35 cellular contexts compared by ENCODE assay signal in the genomic region with DNA sequence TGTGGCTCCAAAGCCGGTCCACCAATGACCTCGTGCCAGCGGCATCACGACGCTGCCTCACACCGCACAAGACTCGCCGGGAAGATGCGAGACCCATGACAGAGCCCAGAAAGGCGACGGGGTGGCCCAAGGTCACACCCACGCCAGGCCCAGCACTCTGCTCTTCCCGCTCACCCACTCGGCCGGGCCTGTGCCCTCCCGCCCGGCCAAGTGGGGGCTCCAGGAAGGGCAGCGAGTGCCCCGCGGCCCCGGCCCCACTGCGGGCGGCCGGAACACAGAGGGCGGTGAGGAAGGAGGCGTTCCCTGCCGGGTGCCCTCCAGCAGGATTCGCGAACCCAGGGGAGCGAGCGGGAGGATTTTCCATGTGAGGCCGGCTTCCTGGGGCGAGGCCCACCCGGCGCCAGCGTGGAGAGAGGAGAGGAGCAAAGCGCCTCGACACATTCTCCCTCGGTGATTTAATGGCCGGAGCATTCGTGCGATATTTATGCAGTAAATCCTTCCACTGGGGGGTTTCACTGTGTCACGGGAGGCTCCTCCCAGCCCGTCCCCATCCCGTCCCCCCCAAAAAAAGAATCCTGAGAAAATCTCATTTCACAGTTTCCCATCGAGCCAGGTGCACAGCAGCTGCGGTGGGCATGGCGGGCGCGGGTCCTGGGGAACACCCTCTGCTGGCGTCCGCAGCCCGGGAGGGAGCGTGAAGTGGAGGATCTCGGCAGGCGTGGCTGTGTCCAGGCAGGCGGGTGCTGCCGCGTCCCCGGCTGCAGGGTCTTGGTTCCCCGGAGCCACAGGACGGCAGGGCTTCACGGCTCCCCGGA. TPM values are rescaled to one million over a fixed set of nuclear protein-coding genes. Genes with fewer than 3 reads are reported as not detected.
DNase-seq lines count a peak whose midpoint lies in the region; ATAC-seq, FAIRE-seq and TF ChIP-seq lines count a peak whose summit lies in the region.
"Had no signal": no experiment of that assay in that cellular context is flagged by ENCODE, and none has a peak within 500 bp of the region (broad histone marks: within the 10 kb centered on the region; RNA-seq: fewer than 3 reads in every experiment).

No MANE protein-coding gene starts in this region.

- peaks cover 21% of the 10 kb centered on the region for H3K4me1 Mint-ChIP-seq in GM23338
- H3K4me1 Mint-ChIP-seq in nephron progenitor cell, result peaks cover 60% of the 10 kb centered on the region
- H3K4me1 Mint-ChIP-seq: activated naive CD8-positive, alpha-beta T cell treated with anti-CD3 and anti-CD28 coated beads, Interleukin-2, amount 50 U/mL, for 24 hours; CD4-positive, CD25-positive, alpha-beta regulatory T cell; central memory CD8-positive, alpha-beta T cell had no signal

- no peaks in the 10 kb centered on the region for H3K9me1 ChIP-seq in keratinocyte (ENCODE audit: control insufficient read depth, extremely low read depth, insufficient read depth, low read length)

- DNase-seq in activated CD4-positive, CD25-positive, alpha-beta regulatory T cell treated with anti-CD3 and anti-CD28 coated beads, Interleukin-2, amount 50 U/mL, for 72 hours, result peak; percentile 17
- DNase-seq in GM23338 (ENCODE audit: low spot score), result no peak
- DNase-seq in keratinocyte (ENCODE audit: low read depth, low spot score), result no peak
- DNase-seq in posterior vena cava (ENCODE audit: low spot score), result peak; percentile 73
- DNase-seq in nephron progenitor cell, result no peak
- DNase-seq in smooth muscle cell (lab: John Stamatoyannopoulos, UW; ENCODE audit: unreplicated experiment), result no peak
- no peak for DNase-seq in kidney tubule cell (ENCODE audit: low spot score)
- DNase-seq: 8988T; activated CD4-positive, alpha-beta T cell treated with anti-CD3 and anti-CD28 coated beads for 4 hours; activated naive CD8-positive, alpha-beta T cell treated with anti-CD3 and anti-CD28 coated beads, Interleukin-2, amount 50 U/mL, for 24 hours; CD4-positive, CD25-positive, alpha-beta regulatory T cell; dermis blood vessel endothelial cell; esophagus squamous epithelium; foreskin melanocyte; heart right ventricle; naive thymus-derived CD8-positive, alpha-beta T cell; NCI-H1417; NCI-H2081; NCI-H2227 treated with DMSO at 0.1 percent for 48 hours; NCI-H69; retina; RPMI8226; SK-N-SH; stimulated activated CD4-positive, alpha-beta T cell treated with anti-CD3 and anti-CD28 coated beads, Interleukin-4, amount 100 ng/mL, for 24 hours; stimulated activated naive B cell treated with anti-CD40 and anti-IgM and Interleukin-4, amounts not matched to agents 10 μg/mL and 1 μg/mL and 100 μg/mL, for 72 hours had no signal

- H3K4me2 ChIP-seq in GM23338 (no peak overlapping the region), keratinocyte (ENCODE audit: control insufficient read depth, extremely low read depth, insufficient read depth, low read depth, low read length) (no peak overlapping the region), smooth muscle cell (no peak overlapping the region)
- H3K4me2 ChIP-seq: SK-N-SH had no signal

- H3K27me3 Mint-ChIP-seq in GM23338 (ENCODE audit: insufficient read depth, low read depth, poor library complexity) (peaks cover 22% of the 10 kb centered on the region), nephron progenitor cell (ENCODE audit: low read depth, poor library complexity) (peaks cover 9% of the 10 kb centered on the region)
- H3K27me3 Mint-ChIP-seq: activated naive CD8-positive, alpha-beta T cell treated with anti-CD3 and anti-CD28 coated beads, Interleukin-2, amount 50 U/mL, for 24 hours; activated T-helper 17 cell treated with anti-CD3 and anti-CD28 coated beads, Interleukin-2, amount 50 U/mL, for 72 hours; CD4-positive, CD25-positive, alpha-beta regulatory T cell; central memory CD8-positive, alpha-beta T cell; naive thymus-derived CD8-positive, alpha-beta T cell had no signal

- H3F3A ChIP-seq in GM23338 (replicated peaks; ENCODE audit: low read depth), result no peaks in the 10 kb centered on the region
- H3F3A ChIP-seq in smooth muscle cell (ENCODE audit: low read depth), result peaks cover 16% of the 10 kb centered on the region

- TF ChIP-seq CTCF in GM23338 (conservative IDR thresholded peaks at IDR 0.05; ENCODE audit: low read depth in 2 of 2) (no peak), keratinocyte (optimal IDR thresholded peaks at IDR 0.05 in 1 of 3, IDR thresholded peaks at IDR 0.05 in 1 of 3, conservative IDR thresholded peaks at IDR 0.05 in 1 of 3; ENCODE audit: extremely low read depth in 1 of 3, insufficient read depth in 2 of 3, low read length in 3 of 3) (no peak), nephron progenitor cell (IDR thresholded peaks at IDR 0.05) (no peak), smooth muscle cell (IDR thresholded peaks at IDR 0.05; ENCODE audit: borderline replicate concordance, insufficient read depth, poor library complexity, severe bottlenecking) (no peak)

- no peaks in the 10 kb centered on the region for H3K9me2 ChIP-seq in GM23338 (ENCODE audit: insufficient read depth)
- H3K9me2 ChIP-seq: SK-N-SH had no signal

- no peaks in the 10 kb centered on the region for H3K36me3 ChIP-seq in GM23338 (ENCODE audit: insufficient read depth)
- no peaks in the 10 kb centered on the region for H3K36me3 ChIP-seq in keratinocyte (ENCODE audit: control insufficient read depth in 2 of 2, extremely low read depth in 1 of 2, insufficient read depth in 2 of 2, low read length in 2 of 2)
- no peaks in the 10 kb centered on the region for H3K36me3 ChIP-seq in smooth muscle cell (ENCODE audit: low read depth)
- H3K36me3 ChIP-seq: esophagus squamous epithelium, heart right ventricle had no signal

- intact Hi-C loops in posterior vena cava (cut with DNase I), result no loop called here

- H3K27ac ChIP-seq in GM23338 (ENCODE audit: low read depth), result no peak overlapping the region
- H3K27ac ChIP-seq in keratinocyte (ENCODE audit: control insufficient read depth, insufficient read depth, low read length), result no peak overlapping the region
- no peak overlapping the region for H3K27ac ChIP-seq in smooth muscle cell (ENCODE audit: low read depth)
- H3K27ac ChIP-seq: esophagus squamous epithelium, heart right ventricle, HL-60, testis had no signal

- H3K36me3 Mint-ChIP-seq in GM23338 (ENCODE audit: low read depth) (peaks cover 13% of the 10 kb centered on the region; the same call in 2 of the 3 replicates), nephron progenitor cell (ENCODE audit: low read depth) (no peaks in the 10 kb centered on the region)
- H3K36me3 Mint-ChIP-seq: CD4-positive, CD25-positive, alpha-beta regulatory T cell; naive thymus-derived CD8-positive, alpha-beta T cell had no signal

- H3K27me3 ChIP-seq in GM23338 (ENCODE audit: insufficient read depth), result no peaks in the 10 kb centered on the region
- peaks cover 25% of the 10 kb centered on the region for H3K27me3 ChIP-seq in keratinocyte (ENCODE audit: control insufficient read depth, extremely low read depth, insufficient read depth, low read length)
- H3K27me3 ChIP-seq in smooth muscle cell (ENCODE audit: low read depth), result no peaks in the 10 kb centered on the region
- H3K27me3 ChIP-seq: esophagus squamous epithelium, testis had no signal

- no peak overlapping the region for H3K9ac ChIP-seq in keratinocyte (ENCODE audit: control insufficient read depth, extremely low read depth, insufficient read depth, low read length)
- no peak overlapping the region for H3K9ac ChIP-seq in smooth muscle cell (ENCODE audit: low read depth)
- H3K9ac ChIP-seq: SK-N-SH had no signal

- no peak for ATAC-seq in activated CD4-positive, CD25-positive, alpha-beta regulatory T cell treated with anti-CD3 and anti-CD28 coated beads, Interleukin-2, amount 50 U/mL, for 24 hours
- no peak for ATAC-seq in GM23338
- ATAC-seq: activated naive CD8-positive, alpha-beta T cell treated with anti-CD3 and anti-CD28 coated beads, Interleukin-2, amount 50 U/mL, for 24 hours; activated T-helper 17 cell treated with anti-CD3 and anti-CD28 coated beads, Interleukin-2, amount 50 U/mL, for 72 hours; left lobe of liver; naive thymus-derived CD8-positive, alpha-beta T cell; stimulated activated naive B cell treated with anti-CD40 and anti-IgM and Interleukin-4, amounts not matched to agents 10 μg/mL and 1 μg/mL and 100 μg/mL, for 72 hours had no signal

- H3K9me3 Mint-ChIP-seq in GM23338, result peaks cover 16% of the 10 kb centered on the region
- peaks cover 17% of the 10 kb centered on the region for H3K9me3 Mint-ChIP-seq in nephron progenitor cell

- WGBS in smooth muscle cell (ENCODE audit: low lambda C conversion rate), result 97% methylated on average over 62 of the region's 64 CpGs

- no peaks in the 10 kb centered on the region for H3K4me1 ChIP-seq in GM23338 (ENCODE audit: insufficient read depth)
- H3K4me1 ChIP-seq in keratinocyte (ENCODE audit: control insufficient read depth, extremely low read depth, insufficient read depth, low read length), result no peaks in the 10 kb centered on the region
- peaks cover 14% of the 10 kb centered on the region for H3K4me1 ChIP-seq in smooth muscle cell (ENCODE audit: low read depth)

- H3K4me3 ChIP-seq in GM23338 (no peak overlapping the region), keratinocyte (ENCODE audit: control insufficient read depth in 2 of 3, extremely low read depth in 1 of 3, insufficient read depth in 2 of 3, low read depth in 1 of 3, low read length in 3 of 3) (no peak overlapping the region), smooth muscle cell (no peak overlapping the region)
- H3K4me3 ChIP-seq: esophagus squamous epithelium, heart right ventricle, testis had no signal

- H2AFZ ChIP-seq in GM23338, result peak overlapping the region; percentile 38; the same call in 1 of the 2 replicates
- peak overlapping the region; percentile 4 for H2AFZ ChIP-seq in keratinocyte (ENCODE audit: control insufficient read depth, low read length)
- H2AFZ ChIP-seq in smooth muscle cell (ENCODE audit: low read depth), result no peak overlapping the region

- H3K9me3 ChIP-seq in keratinocyte (ENCODE audit: control insufficient read depth, low read depth, low read length) (no peaks in the 10 kb centered on the region), smooth muscle cell (replicated peaks; ENCODE audit: low read depth) (no peaks in the 10 kb centered on the region)
- H3K9me3 ChIP-seq: esophagus squamous epithelium, SK-N-SH, testis had no signal

- H3K4me3 Mint-ChIP-seq in GM23338, result no peak overlapping the region
- H3K4me3 Mint-ChIP-seq in nephron progenitor cell, result no peak overlapping the region
- H3K4me3 Mint-ChIP-seq: activated naive CD8-positive, alpha-beta T cell treated with anti-CD3 and anti-CD28 coated beads, Interleukin-2, amount 50 U/mL, for 24 hours; activated T-helper 17 cell treated with anti-CD3 and anti-CD28 coated beads, Interleukin-2, amount 50 U/mL, for 72 hours; CD4-positive, CD25-positive, alpha-beta regulatory T cell; central memory CD8-positive, alpha-beta T cell; naive thymus-derived CD8-positive, alpha-beta T cell; stimulated activated naive B cell treated with anti-CD40 and anti-IgM and Interleukin-4, amounts not matched to agents 10 μg/mL and 1 μg/mL and 100 μg/mL, for 72 hours; T-helper 1 cell treated with Interleukin-12 subunit alpha and Interleukin-12 subunit beta and Interleukin-4 antibody, amounts not matched to agents 30 μg/mL and 1 μg/mL, for 36 hours had no signal

- no peak for FAIRE-seq in keratinocyte (lab: Jason Lieb, UNC)
- FAIRE-seq: D721Med, endometrium, TTC549 had no signal

- no peaks in the 10 kb centered on the region for H4K20me1 ChIP-seq in GM23338 (replicated peaks; ENCODE audit: insufficient read depth)
- no peaks in the 10 kb centered on the region for H4K20me1 ChIP-seq in keratinocyte (ENCODE audit: control insufficient read depth, extremely low read depth, insufficient read depth, low read length)
- H4K20me1 ChIP-seq in smooth muscle cell (ENCODE audit: low read depth), result no peaks in the 10 kb centered on the region

- dilution Hi-C loops in keratinocyte (cut with MboI; ENCODE audit: extremely low pct_ligation_motif_present, low sequenced_read_pairs), result no loop called here

- H3K79me2 ChIP-seq in GM23338 (replicated peaks; ENCODE audit: insufficient read depth) (no peaks in the 10 kb centered on the region), keratinocyte (ENCODE audit: control insufficient read depth, insufficient read depth, low read length) (no peaks in the 10 kb centered on the region), smooth muscle cell (ENCODE audit: low read depth) (no peaks in the 10 kb centered on the region)

- H3K27ac Mint-ChIP-seq in GM23338 (no peak overlapping the region), nephron progenitor cell (no peak overlapping the region)
- H3K27ac Mint-ChIP-seq: activated naive CD8-positive, alpha-beta T cell treated with anti-CD3 and anti-CD28 coated beads, Interleukin-2, amount 50 U/mL, for 24 hours; activated T-helper 17 cell treated with anti-CD3 and anti-CD28 coated beads, Interleukin-2, amount 50 U/mL, for 72 hours; naive thymus-derived CD8-positive, alpha-beta T cell; stimulated activated naive B cell treated with anti-CD40 and anti-IgM and Interleukin-4, amounts not matched to agents 10 μg/mL and 1 μg/mL and 100 μg/mL, for 72 hours; T-helper 1 cell treated with Interleukin-12 subunit alpha and Interleukin-12 subunit beta and Interleukin-4 antibody, amounts not matched to agents 30 μg/mL and 1 μg/mL, for 36 hours had no signal

RNA-seq across cellular contexts. Expression of gene PDGFA, which starts 56.1 kb away (rescaled TPM):
- 32.2 and 43.1 TPM in 2 replicates for total RNA-seq in GM23338 (2014; rRNA removed; shearing (Covaris generic))
- polyA plus RNA-seq in GM23338 (2016; fragmentation: Nextera tagmentation; extraction: Ambion mirVana) (35.6 and 39.5 TPM in 2 replicates), keratinocyte (12.4 to 22.6 TPM (median 14.8 TPM) in 3 replicates), smooth muscle cell (32.0 and 33.7 TPM in 2 replicates)
- 10.9 TPM for polyA plus RNA-seq in keratinocyte (2011; ENCODE audit: low read depth)
- 9.2 and 13.0 TPM in 2 replicates for polyA plus RNA-seq in keratinocyte (2011; cell fraction: cytosol; rRNA removed)
- 23.9 and 25.3 TPM in 2 replicates for polyA plus RNA-seq in keratinocyte (2011; cell fraction: nucleus; rRNA removed)
- 13.5 and 21.9 TPM in 2 replicates for polyA plus RNA-seq in keratinocyte (2012; ENCODE audit: low replicate concordance)
- 36.1 to 45.4 TPM (median 43.7 TPM) in 3 replicates for polyA minus RNA-seq in keratinocyte
- polyA minus RNA-seq in keratinocyte (2011; cell fraction: cytosol; rRNA and poly(A)+ RNA removed), result 110 TPM
- 26.0 and 30.8 TPM in 2 replicates for polyA minus RNA-seq in keratinocyte (2011; cell fraction: nucleus; rRNA and poly(A)+ RNA removed)
- total RNA-seq in posterior vena cava (10 to 100 TPM; 54.1 to 63.1 TPM), smooth muscle cell (68.1 and 97.2 TPM in 2 replicates)
- polyA plus RNA-seq: CD4-positive, CD25-positive, alpha-beta regulatory T cell; naive thymus-derived CD8-positive, alpha-beta T cell had no signal

Comparison
In these comparisons a context has a peak if more than half of its experiments do, and no peak if none do; other contexts are left out.
1. DNase-seq: peak in activated CD4-positive, CD25-positive, alpha-beta regulatory T cell treated with anti-CD3 and anti-CD28 coated beads, Interleukin-2, amount 50 U/mL, for 72 hours (single experiment) and posterior vena cava (single experiment); none in GM23338 (single experiment), keratinocyte (single experiment), nephron progenitor cell (single experiment), smooth muscle cell (single experiment) and kidney tubule cell (single experiment).